22 cellular contexts compared by ENCODE assay signal in genomic region chr22:27783436-27784098, GRCh38. TPM values are rescaled to one million over a fixed set of nuclear protein-coding genes. Genes with fewer than 3 reads are reported as not detected.
DNase-seq lines count a peak whose midpoint lies in the region; TF ChIP-seq lines count a peak whose summit lies in the region.
"Had no signal": no experiment of that assay in that cellular context is flagged by ENCODE, and none has a peak within 500 bp of the region (broad histone marks: within the 10 kb centered on the region; RNA-seq: fewer than 3 reads in every experiment).

No MANE protein-coding gene starts in this region.

- H3K36me3 Mint-ChIP-seq in endodermal cell (ENCODE audit: low read depth) (peaks cover 20% of the 10 kb centered on the region), neural progenitor cell (peaks cover 28% of the 10 kb centered on the region)
- H3K36me3 Mint-ChIP-seq in activated naive CD4-positive, alpha-beta T cell treated with anti-CD3 and anti-CD28 coated beads for 36 hours (ENCODE audit: low read depth): no peaks in the 10 kb centered on the region
- H3K36me3 Mint-ChIP-seq: activated CD4-positive, alpha-beta memory T cell treated with anti-CD3 and anti-CD28 coated beads for 36 hours; activated naive CD4-positive, alpha-beta T cell treated with anti-CD3 and anti-CD28 coated beads, Interleukin-2, amount 50 U/mL, for 24 hours had no signal

- intact Hi-C loops in ascending aorta (cut with DNase I) (no loop called here), tibial artery (cut with DNase I; ENCODE audit: low total_unique reads) (loop anchor here (10.0 kb wide), 1 partner anchor 99 kb away; no protein-coding TSS in a partner anchor)
- intact Hi-C loops in activated naive CD4-positive, alpha-beta T cell treated with anti-CD3 and anti-CD28 coated beads for 36 hours (cut with micrococcal nuclease): no loop called here

- H3K27me3 ChIP-seq in ascending aorta (no peaks in the 10 kb centered on the region), endodermal cell (ENCODE audit: control insufficient read depth, insufficient read depth, low read length, poor library complexity, severe bottlenecking) (no peaks in the 10 kb centered on the region), neural progenitor cell (no peaks in the 10 kb centered on the region), tibial artery (no peaks in the 10 kb centered on the region)
- H3K27me3 ChIP-seq: body of pancreas, hepatocyte had no signal

- H3K9me3 ChIP-seq in ascending aorta (no peaks in the 10 kb centered on the region), endodermal cell (ENCODE audit: control insufficient read depth, low read length) (no peaks in the 10 kb centered on the region), neural progenitor cell (ENCODE audit: low read depth) (no peaks in the 10 kb centered on the region), tibial artery (no peaks in the 10 kb centered on the region)
- H3K9me3 ChIP-seq: body of pancreas, Caco-2 had no signal

- peaks cover 99% of the 10 kb centered on the region for H3K79me2 ChIP-seq in neural progenitor cell (ENCODE audit: low read depth)
- H3K79me2 ChIP-seq: hepatocyte had no signal

- peaks cover 83% of the 10 kb centered on the region for H4K20me1 ChIP-seq in neural progenitor cell (ENCODE audit: low read depth)

- WGBS in endodermal cell (ENCODE audit: insufficient coverage in 1 of 2, insufficient read length in 1 of 2), 2 experiments: 92 to 95% methylated on average over 10 to 13 of the region's 13 CpGs

- H3K4me3 Mint-ChIP-seq in endodermal cell: no peak overlapping the region
- peak overlapping the region; percentile 62 for H3K4me3 Mint-ChIP-seq in neural progenitor cell
- H3K4me3 Mint-ChIP-seq in activated naive CD4-positive, alpha-beta T cell treated with anti-CD3 and anti-CD28 coated beads for 36 hours: no peak overlapping the region
- H3K4me3 Mint-ChIP-seq: activated CD4-positive, alpha-beta memory T cell treated with anti-CD3 and anti-CD28 coated beads for 36 hours; activated naive CD4-positive, alpha-beta T cell treated with anti-CD3 and anti-CD28 coated beads, Interleukin-2, amount 50 U/mL, for 24 hours; B cell; IgD-negative memory B cell; T-helper 1 cell treated with Interleukin-12 subunit alpha and Interleukin-12 subunit beta and Interleukin-4 antibody, amounts not matched to agents 30 μg/mL and 1 μg/mL, for 36 hours had no signal

- TF ChIP-seq CTCF in ascending aorta (IDR thresholded peaks at IDR 0.05) (no peak), endodermal cell (conservative IDR thresholded peaks at IDR 0.05) (no peak), neural progenitor cell (IDR thresholded peaks at IDR 0.05) (no peak), tibial artery (IDR thresholded peaks at IDR 0.05) (no peak)

- peak overlapping the region in 1 of 2 donors; percentile 39 for H3K4me3 ChIP-seq in ascending aorta
- no peak overlapping the region for H3K4me3 ChIP-seq in endodermal cell (ENCODE audit: low read length)
- no peak overlapping the region for H3K4me3 ChIP-seq in neural progenitor cell
- no peak overlapping the region for H3K4me3 ChIP-seq in tibial artery
- H3K4me3 ChIP-seq: body of pancreas, hepatocyte had no signal

- H3K4me1 Mint-ChIP-seq in endodermal cell (peaks cover 31% of the 10 kb centered on the region), neural progenitor cell (peaks cover 64% of the 10 kb centered on the region)
- H3K4me1 Mint-ChIP-seq in activated naive CD4-positive, alpha-beta T cell treated with anti-CD3 and anti-CD28 coated beads for 36 hours (ENCODE audit: low read depth): no peaks in the 10 kb centered on the region
- H3K4me1 Mint-ChIP-seq: activated naive CD4-positive, alpha-beta T cell treated with anti-CD3 and anti-CD28 coated beads, Interleukin-2, amount 50 U/mL, for 24 hours; B cell had no signal

- no peak overlapping the region for H3K27ac Mint-ChIP-seq in endodermal cell
- peak overlapping the region; percentile 91 for H3K27ac Mint-ChIP-seq in neural progenitor cell
- H3K27ac Mint-ChIP-seq in activated naive CD4-positive, alpha-beta T cell treated with anti-CD3 and anti-CD28 coated beads for 36 hours: no peak overlapping the region
- H3K27ac Mint-ChIP-seq: activated CD4-positive, alpha-beta memory T cell treated with anti-CD3 and anti-CD28 coated beads for 36 hours; activated naive CD4-positive, alpha-beta T cell treated with anti-CD3 and anti-CD28 coated beads, Interleukin-2, amount 50 U/mL, for 24 hours; B cell; IgD-negative memory B cell; T-helper 1 cell treated with Interleukin-12 subunit alpha and Interleukin-12 subunit beta and Interleukin-4 antibody, amounts not matched to agents 30 μg/mL and 1 μg/mL, for 36 hours had no signal

- peaks cover 9% of the 10 kb centered on the region for H3K9me3 Mint-ChIP-seq in endodermal cell
- peaks cover 2% of the 10 kb centered on the region for H3K9me3 Mint-ChIP-seq in neural progenitor cell
- no peaks in the 10 kb centered on the region for H3K9me3 Mint-ChIP-seq in activated naive CD4-positive, alpha-beta T cell treated with anti-CD3 and anti-CD28 coated beads for 36 hours
- H3K9me3 Mint-ChIP-seq: activated CD4-positive, alpha-beta memory T cell treated with anti-CD3 and anti-CD28 coated beads for 36 hours; activated naive CD4-positive, alpha-beta T cell treated with anti-CD3 and anti-CD28 coated beads, Interleukin-2, amount 50 U/mL, for 24 hours; IgD-negative memory B cell; T-helper 1 cell treated with Interleukin-12 subunit alpha and Interleukin-12 subunit beta and Interleukin-4 antibody, amounts not matched to agents 30 μg/mL and 1 μg/mL, for 36 hours had no signal

- H3K4me2 ChIP-seq in neural progenitor cell: peak overlapping the region; percentile 47
- H3K4me2 ChIP-seq: hepatocyte had no signal

- peaks cover 33% of the 10 kb centered on the region for H3F3A ChIP-seq in neural progenitor cell (ENCODE audit: low read depth)

- H3K4me1 ChIP-seq in ascending aorta (peaks cover 8 to 61% of the 10 kb centered on the region in 2 donors), endodermal cell (ENCODE audit: control insufficient read depth, insufficient read depth, low read length) (no peaks in the 10 kb centered on the region), neural progenitor cell (peaks cover 42% of the 10 kb centered on the region), tibial artery (peaks cover 5 to 100% (median 59%) of the 10 kb centered on the region in 4 donors)
- H3K4me1 ChIP-seq: body of pancreas, Caco-2 had no signal

- CTCF ChIA-PET in activated naive CD4-positive, alpha-beta T cell treated with anti-CD3 and anti-CD28 coated beads for 36 hours (lab: Charles Lee): no interaction called here

- DNase-seq in ascending aorta (ENCODE audit: low spot score in 2 of 2) (no peak), endodermal cell (no peak), neural progenitor cell (ENCODE audit: low spot score) (no peak), tibial artery (peak in 1 of 2 donors; percentile 81), NCI-H187 treated with DMSO at 0.1 percent for 48 hours (lab: John Stamatoyannopoulos, UW) (no peak)
- DNase-seq in activated T-cell treated with anti-CD3 and anti-CD28 coated beads, Interleukin-2, amount 50 U/mL, for 48 hours: no peak
- no peak for DNase-seq in activated naive CD4-positive, alpha-beta T cell treated with anti-CD3 and anti-CD28 coated beads for 36 hours
- DNase-seq: activated CD4-positive, alpha-beta memory T cell treated with anti-CD3 and anti-CD28 coated beads for 36 hours; body of pancreas; Caco-2; effector CD4-positive, alpha-beta T cell; GOT3; NCI-H2029; NCI-H510A treated with DMSO at 0.1 percent for 48 hours; SHP77; stimulated activated CD4-positive, alpha-beta T cell treated with anti-CD3 and anti-CD28 coated beads, Interleukin-4, amount 100 ng/mL, for 1 hour; WERI-Rb-1 had no signal

- H3K27me3 Mint-ChIP-seq in endodermal cell (ENCODE audit: insufficient read depth) (peaks cover 5% of the 10 kb centered on the region), neural progenitor cell (ENCODE audit: insufficient read depth, low read depth) (no peaks in the 10 kb centered on the region)
- H3K27me3 Mint-ChIP-seq in activated naive CD4-positive, alpha-beta T cell treated with anti-CD3 and anti-CD28 coated beads for 36 hours (ENCODE audit: low read depth): peaks cover 2% of the 10 kb centered on the region

- no peak overlapping the region for H2AFZ ChIP-seq in neural progenitor cell (replicated peaks)
- H2AFZ ChIP-seq: hepatocyte had no signal

- H3K36me3 ChIP-seq in ascending aorta (no peaks in the 10 kb centered on the region), endodermal cell (ENCODE audit: control insufficient read depth, insufficient read depth, low read length) (no peaks in the 10 kb centered on the region), neural progenitor cell (no peaks in the 10 kb centered on the region), tibial artery (no peaks in the 10 kb centered on the region)
- H3K36me3 ChIP-seq: WERI-Rb-1 had no signal

- no peak overlapping the region for H3K9ac ChIP-seq in endodermal cell (ENCODE audit: extremely low read depth, low read length, poor library complexity, severe bottlenecking)
- no peak overlapping the region for H3K9ac ChIP-seq in neural progenitor cell

- H3K27ac ChIP-seq in ascending aorta (peak overlapping the region; percentile 92 to 96), endodermal cell (ENCODE audit: low read depth, low read length) (peak overlapping the region; percentile 36), neural progenitor cell (peak overlapping the region; percentile 72), tibial artery (peak overlapping the region; percentile 92 to 94)
- H3K27ac ChIP-seq: body of pancreas, WERI-Rb-1 had no signal

RNA-seq across cellular contexts. Expression of gene MN1, which starts 18.0 kb away (rescaled TPM):
- total RNA-seq in ascending aorta (23.0 TPM), endodermal cell (10 to 100 TPM in 1 of 2 donors, 1 to 10 TPM in 1; 4.4 to 17.8 TPM), neural progenitor cell (ENCODE audit: low replicate concordance) (13.3 and 27.2 TPM in 2 replicates)
- 41.5 TPM for polyA plus RNA-seq in endodermal cell (2013, experiment 1 of 2)
- 44.1 TPM for polyA plus RNA-seq in endodermal cell (2013, experiment 2 of 2)
- under 1 TPM in 1 of 2 experiments, not detected in 1; 0.12 TPM for total RNA-seq in activated naive CD4-positive, alpha-beta T cell treated with anti-CD3 and anti-CD28 coated beads for 36 hours
- polyA plus RNA-seq: IgD-negative memory B cell had no signal

Comparison
In these comparisons a context has a peak if more than half of its experiments do, and no peak if none do; other contexts are left out.
1. H3K27ac ChIP-seq: peak in every context shown above with its lines; median percentile 94 in ascending aorta; 93 in tibial artery; 72 in neural progenitor cell; 36 in endodermal cell.
2. RNA of gene MN1, which starts 18.0 kb away (total RNA-seq): 23.0 TPM in ascending aorta (single experiment), 4.4 to 17.8 TPM in endodermal cell and 13.3 to 27.2 TPM in neural progenitor cell; 0.12 TPM in activated naive CD4-positive, alpha-beta T cell treated with anti-CD3 and anti-CD28 coated beads for 36 hours; every median in the first group is over 4 times any median in the second.